In genomic region chr6:14037402-14038277, GRCh38 we compare ENCODE assay signal across 1 cellular context.
TF ChIP-seq lines count a peak whose summit lies in the region.

No MANE protein-coding gene starts in this region.

TF ChIP-seq in SK-N-SH, 30 proteins besides CTCF, POLR2A, EP300 and RAD21 (continued from another document):
- TF ChIP-seq REST (IDR thresholded peaks at IDR 0.05; ENCODE audit: low read depth, low read length) (no peak), TAF1 (IDR thresholded peaks at IDR 0.05; ENCODE audit: borderline replicate concordance, low read depth, low read length) (no peak), JUND (IDR thresholded peaks at IDR 0.05) (0 out of 2 replicates have a peak, but pooled peaks have one; percentile 28), POLR2AphosphoS5 (IDR thresholded peaks at IDR 0.05; ENCODE audit: low read depth, low read length) (no peak), YY1 (IDR thresholded peaks at IDR 0.05; ENCODE audit: low read depth) (no peak), NRF1 (IDR thresholded peaks at IDR 0.05; ENCODE audit: low read depth, low read length) (no peak), MAX (IDR thresholded peaks at IDR 0.05; ENCODE audit: low read depth) (peak; percentile 39; the same call in 1 of the 2 replicates)
